26 cellular contexts compared by ENCODE assay signal in genomic region chr4:13851541-13851940, GRCh38.
"Had no signal": no experiment of that assay in that cellular context is flagged by ENCODE, and none has a peak within 500 bp of the region (broad histone marks: within the 10 kb centered on the region; RNA-seq: fewer than 3 reads in every experiment).

No MANE protein-coding gene starts in this region.

- H3K27ac ChIP-seq: ascending aorta, brain microvascular endothelial cell, foreskin keratinocyte, gastrocnemius medialis, heart left ventricle, WERI-Rb-1 had no signal

- H3K9me3 ChIP-seq: ascending aorta, gastrocnemius medialis, heart left ventricle had no signal

- H3K27me3 ChIP-seq: ascending aorta, brain microvascular endothelial cell, gastrocnemius medialis, heart left ventricle had no signal

- H3K4me3 ChIP-seq: ascending aorta, gastrocnemius medialis, heart left ventricle had no signal

- H3K4me1 ChIP-seq: ascending aorta, foreskin keratinocyte, gastrocnemius medialis, heart left ventricle had no signal

- DNase-seq: activated B cell treated with CpG ODN at 0.5 μM for 24 hours; activated CD4-positive, alpha-beta T cell treated with anti-CD3 and anti-CD28 coated beads for 48 hours; activated CD4-positive, alpha-beta T cell treated with anti-CD3 and anti-CD28 coated beads, Interleukin-2, amount 50 U/mL, for 1 hour; activated CD4-positive, alpha-beta T cell treated with anti-CD3 and anti-CD28 coated beads, Interleukin-2, amount 50 U/mL, for 48 hours; activated CD8-positive, alpha-beta memory T cell treated with anti-CD3 and anti-CD28 coated beads, Interleukin-2, amount 10 ng/mL, durations not matched to agents 7 days and 5 days; activated CD8-positive, alpha-beta memory T cell treated with anti-CD3 and anti-CD28 coated beads, Interleukin-2, amount 50 U/mL, for 4 hours; activated CD8-positive, alpha-beta T cell treated with anti-CD3 and anti-CD28 coated beads, Interleukin-2, amount 10 ng/mL, durations not matched to agents 7 days and 5 days; activated gamma-delta T cell; activated naive CD4-positive, alpha-beta T cell; activated naive CD4-positive, alpha-beta T cell treated with anti-CD3 and anti-CD28 coated beads, Interleukin-2, amount 10 ng/mL, durations not matched to agents 7 days and 5 days; activated naive CD8-positive, alpha-beta T cell treated with anti-CD3 and anti-CD28 coated beads, Interleukin-2, amount 10 ng/mL, durations not matched to agents 7 days and 5 days; activated T-cell treated with anti-CD3 and anti-CD28 coated beads for 4 hours; activated T-cell treated with anti-CD3 and anti-CD28 coated beads, Interleukin-2, amount 50 U/mL, for 24 hours; activated T-cell treated with anti-CD3 and anti-CD28 coated beads, Interleukin-2, amount 50 U/mL, for 72 hours; brain microvascular endothelial cell; caudate nucleus; effector CD8-positive, alpha-beta T cell; foreskin keratinocyte; gastrocnemius medialis; glutamatergic neuron; heart left ventricle; T-helper 1 cell; T-helper 17 cell; T1000; WERI-Rb-1 had no signal

- H3K36me3 ChIP-seq: ascending aorta, brain microvascular endothelial cell, gastrocnemius medialis, heart left ventricle, WERI-Rb-1 had no signal
